8 cellular contexts compared by ENCODE assay signal in the genomic region with DNA sequence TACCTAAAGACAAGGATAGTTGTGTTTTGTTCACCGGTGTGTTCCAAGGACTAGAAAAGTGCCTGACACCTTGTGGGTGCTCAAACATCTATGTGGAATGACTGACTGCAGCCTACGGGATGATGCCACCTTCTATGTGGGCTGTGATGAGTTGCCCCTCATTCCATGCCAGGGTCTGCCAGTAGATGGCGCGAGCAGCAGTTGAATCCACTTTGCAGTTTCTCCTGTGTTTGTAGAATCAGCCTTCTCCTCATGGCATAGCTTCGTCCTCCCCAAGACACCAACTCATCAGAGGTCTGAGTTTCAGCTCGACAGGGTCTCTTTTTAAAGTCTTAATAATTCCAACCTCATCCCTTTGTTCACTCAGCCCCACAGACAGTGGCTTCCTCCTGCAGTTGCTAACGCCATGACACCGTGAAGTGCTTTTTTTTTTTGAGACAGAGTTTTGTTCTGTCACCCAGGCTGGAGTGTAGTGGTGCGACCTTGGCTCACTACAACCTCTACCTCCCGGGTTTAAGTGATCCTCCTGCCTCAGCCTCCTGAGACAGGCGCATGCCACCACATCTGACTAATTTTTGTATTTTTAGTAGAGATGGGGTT.
DNase-seq lines count a peak whose midpoint lies in the region; ATAC-seq and FAIRE-seq lines count a peak whose summit lies in the region.

No MANE protein-coding gene starts in this region.

- DNase-seq in COR-L47 (lab: John Stamatoyannopoulos, UW) (peak; percentile 46), NCI-H146 treated with DMSO at 0.1 percent for 48 hours (lab: John Stamatoyannopoulos, UW; ENCODE audit: unreplicated experiment) (peak; percentile 7), dermis microvascular lymphatic vessel endothelial cell (ENCODE audit: low read depth in 2 of 2) (peak; percentile 23 to 51), medulla oblongata (ENCODE audit: extremely low spot score) (peak; percentile 72)
- DNase-seq in stimulated activated naive CD8-positive, alpha-beta T cell treated with anti-CD3 and anti-CD28 coated beads, Interleukin-15, amount 100 ng/mL, for 72 hours: peak; percentile 33 to 47

- peak; percentile 66 for ATAC-seq in GM21619 (IDR thresholded peaks at IDR 0.05; ENCODE audit: unreplicated experiment)
- peak; percentile 53 for ATAC-seq in stimulated activated naive CD8-positive, alpha-beta T cell treated with anti-CD3 and anti-CD28 coated beads, Interleukin-15, amount 100 ng/mL, for 72 hours
- ATAC-seq in GM21515 (IDR thresholded peaks at IDR 0.05; ENCODE audit: unreplicated experiment): no peak

- H3K27ac Mint-ChIP-seq in stimulated activated naive CD8-positive, alpha-beta T cell treated with anti-CD3 and anti-CD28 coated beads, Interleukin-15, amount 100 ng/mL, for 72 hours: peak overlapping the region in 1 of 2 donors; percentile 64

- peaks cover 4% of the 10 kb centered on the region for H3K4me1 Mint-ChIP-seq in stimulated activated naive CD8-positive, alpha-beta T cell treated with anti-CD3 and anti-CD28 coated beads, Interleukin-15, amount 100 ng/mL, for 72 hours

- H3K27me3 Mint-ChIP-seq in stimulated activated naive CD8-positive, alpha-beta T cell treated with anti-CD3 and anti-CD28 coated beads, Interleukin-15, amount 100 ng/mL, for 72 hours: no peaks in the 10 kb centered on the region

- no peak overlapping the region for H3K4me3 Mint-ChIP-seq in stimulated activated naive CD8-positive, alpha-beta T cell treated with anti-CD3 and anti-CD28 coated beads, Interleukin-15, amount 100 ng/mL, for 72 hours

- peaks cover 0 to 10% of the 10 kb centered on the region in 2 donors for H3K9me3 Mint-ChIP-seq in stimulated activated naive CD8-positive, alpha-beta T cell treated with anti-CD3 and anti-CD28 coated beads, Interleukin-15, amount 100 ng/mL, for 72 hours

- peak; percentile 84 for FAIRE-seq in TTC549 (lab: Jason Lieb, UNC)

Comparison
In these comparisons a context has a peak if more than half of its experiments do, and no peak if none do; other contexts are left out.
1. DNase-seq: peak in every context shown above with its lines; median percentile 72 in medulla oblongata; 46 in COR-L47; 40 in stimulated activated naive CD8-positive, alpha-beta T cell treated with anti-CD3 and anti-CD28 coated beads, Interleukin-15, amount 100 ng/mL, for 72 hours; 37 in dermis microvascular lymphatic vessel endothelial cell; 7 in NCI-H146 treated with DMSO at 0.1 percent for 48 hours.